10 cellular contexts compared by ENCODE assay signal in the genomic region with DNA sequence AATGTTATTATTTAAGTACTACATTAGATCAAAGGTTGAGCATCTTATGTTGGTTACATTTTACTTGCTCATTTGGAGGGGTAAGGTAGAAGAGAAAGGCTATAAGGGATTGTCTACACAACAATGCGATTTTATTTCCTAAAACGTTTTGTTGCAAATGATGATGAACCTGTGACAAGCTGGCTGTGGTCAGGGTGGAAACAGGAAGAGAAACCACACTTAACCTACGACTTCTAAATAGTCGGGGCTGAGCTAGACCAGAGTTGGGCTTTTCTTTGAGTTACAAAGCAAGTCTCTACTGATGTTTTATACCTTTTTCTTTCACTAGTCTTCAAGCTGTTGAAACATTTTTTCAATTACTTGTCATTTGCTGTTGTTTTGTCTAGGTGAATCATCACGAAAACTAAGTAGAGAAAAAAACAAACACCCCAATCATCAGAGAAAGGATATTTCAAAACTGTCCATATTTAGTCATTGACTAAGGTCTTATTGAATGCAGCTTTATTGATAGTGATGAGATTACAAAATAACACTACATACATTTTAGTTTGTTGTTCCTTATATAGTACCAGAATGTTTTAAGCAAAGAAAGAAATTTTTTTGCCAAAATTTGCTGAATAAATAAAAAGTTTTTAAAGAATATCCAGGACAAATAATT. TPM values are rescaled to one million over a fixed set of nuclear protein-coding genes. Genes with fewer than 3 reads are reported as not detected.
DNase-seq lines count a peak whose midpoint lies in the region; ATAC-seq and TF ChIP-seq lines count a peak whose summit lies in the region.
"Had no signal": no experiment of that assay in that cellular context is flagged by ENCODE, and none has a peak within 500 bp of the region (broad histone marks: within the 10 kb centered on the region; RNA-seq: fewer than 3 reads in every experiment).

No MANE protein-coding gene starts in this region.

- H3K4me1 Mint-ChIP-seq in activated CD4-positive, alpha-beta T cell treated with anti-CD3 and anti-CD28 coated beads for 36 hours: peaks cover 31% of the 10 kb centered on the region
- H3K4me1 Mint-ChIP-seq in T-helper 1 cell treated with Interleukin-12 subunit alpha and Interleukin-12 subunit beta and Interleukin-4 antibody, amounts not matched to agents 30 μg/mL and 1 μg/mL, for 36 hours (ENCODE audit: low read depth): peaks cover 32% of the 10 kb centered on the region
- peaks cover 24 to 25% (median 24%) of the 10 kb centered on the region in 3 donors for H3K4me1 Mint-ChIP-seq in naive B cell

- H3K4me3 ChIP-seq in suprapubic skin: no peak overlapping the region
- H3K4me3 ChIP-seq: A549, lung had no signal

- POLR2A ChIA-PET in activated CD4-positive, alpha-beta T cell treated with anti-CD3 and anti-CD28 coated beads for 36 hours (lab: Charles Lee): no interaction called here

- DNase-seq in activated CD4-positive, alpha-beta T cell treated with anti-CD3 and anti-CD28 coated beads for 36 hours: peak; percentile 62
- no peak for DNase-seq in activated CD4-positive, alpha-beta T cell treated with anti-CD3 and anti-CD28 coated beads for 1 hour
- DNase-seq in naive B cell: peak; percentile 64
- DNase-seq in suprapubic skin (ENCODE audit: low spot score in 2 of 2): no peak
- no peak for DNase-seq in ACHN
- no peak for DNase-seq in sciatic nerve (ENCODE audit: low spot score)

- H3K27ac ChIP-seq in suprapubic skin: no peak overlapping the region
- H3K27ac ChIP-seq: A549 had no signal

- H3K27me3 Mint-ChIP-seq in activated CD4-positive, alpha-beta T cell treated with anti-CD3 and anti-CD28 coated beads for 36 hours: no peaks in the 10 kb centered on the region
- H3K27me3 Mint-ChIP-seq in T-helper 1 cell treated with Interleukin-12 subunit alpha and Interleukin-12 subunit beta and Interleukin-4 antibody, amounts not matched to agents 30 μg/mL and 1 μg/mL, for 36 hours (ENCODE audit: low read depth): peaks cover 6% of the 10 kb centered on the region
- H3K27me3 Mint-ChIP-seq in naive B cell: peaks cover 0 to 10% (median 3%) of the 10 kb centered on the region in 3 donors

- H3K9me3 Mint-ChIP-seq in activated CD4-positive, alpha-beta T cell treated with anti-CD3 and anti-CD28 coated beads for 36 hours (ENCODE audit: low read depth): no peaks in the 10 kb centered on the region
- no peaks in the 10 kb centered on the region for H3K9me3 Mint-ChIP-seq in T-helper 1 cell treated with Interleukin-12 subunit alpha and Interleukin-12 subunit beta and Interleukin-4 antibody, amounts not matched to agents 30 μg/mL and 1 μg/mL, for 36 hours
- H3K9me3 Mint-ChIP-seq in naive B cell: no peaks in the 10 kb centered on the region

- no peaks in the 10 kb centered on the region for H3K27me3 ChIP-seq in suprapubic skin

- peaks cover 16% of the 10 kb centered on the region for H3K4me1 ChIP-seq in suprapubic skin

- ATAC-seq in activated CD4-positive, alpha-beta T cell treated with anti-CD3 and anti-CD28 coated beads for 36 hours: peak; percentile 30
- ATAC-seq in HG03108 (IDR thresholded peaks at IDR 0.05; ENCODE audit: unreplicated experiment): peak; percentile 55
- ATAC-seq in naive B cell (ENCODE audit: low read depth in 2 of 2): peak; percentile 58
- no peak for ATAC-seq in sciatic nerve
- ATAC-seq: A549 had no signal

- no peak for TF ChIP-seq POLR2A in suprapubic skin (IDR thresholded peaks at IDR 0.05)

- H3K9me3 ChIP-seq in suprapubic skin: no peaks in the 10 kb centered on the region
- H3K9me3 ChIP-seq: A549 had no signal

- CTCF ChIA-PET in activated CD4-positive, alpha-beta T cell treated with anti-CD3 and anti-CD28 coated beads for 36 hours (lab: Charles Lee): interaction anchor here (0.9 to 1.7 kb wide), 7 partner anchors 13 to 475 kb away, joined by 3 to 11 read pairs (median 4); no protein-coding TSS in a partner anchor

- TF ChIP-seq CTCF in suprapubic skin (IDR thresholded peaks at IDR 0.05): no peak

- no peak for TF ChIP-seq EP300 in suprapubic skin (IDR thresholded peaks at IDR 0.05)

- WGBS in suprapubic skin: 74% methylated on average over 5 of the region's 5 CpGs

- H3K36me3 ChIP-seq in suprapubic skin: no peaks in the 10 kb centered on the region

- intact Hi-C loops in activated CD4-positive, alpha-beta T cell treated with anti-CD3 and anti-CD28 coated beads for 36 hours (cut with DNase I, micrococcal nuclease): loop anchor here (1.0 to 5.0 kb wide), 2 partner anchors 55 to 154 kb away; no protein-coding TSS in a partner anchor
- intact Hi-C loops in sciatic nerve (cut with DNase I): no loop called here

- in situ Hi-C loops in ACHN (cut with HindIII; ENCODE audit: low pct_ligation_motif_present, low pct_unique_long_range_greater_than_20kb, low sequenced_read_pairs): no loop called here

- H3K36me3 Mint-ChIP-seq in activated CD4-positive, alpha-beta T cell treated with anti-CD3 and anti-CD28 coated beads for 36 hours (ENCODE audit: low read depth): no peaks in the 10 kb centered on the region
- peaks cover 2% of the 10 kb centered on the region for H3K36me3 Mint-ChIP-seq in T-helper 1 cell treated with Interleukin-12 subunit alpha and Interleukin-12 subunit beta and Interleukin-4 antibody, amounts not matched to agents 30 μg/mL and 1 μg/mL, for 36 hours (ENCODE audit: low read depth)
- H3K36me3 Mint-ChIP-seq in naive B cell: no peaks in the 10 kb centered on the region

- H3K27ac Mint-ChIP-seq in activated CD4-positive, alpha-beta T cell treated with anti-CD3 and anti-CD28 coated beads for 36 hours: peak overlapping the region; percentile 55
- H3K27ac Mint-ChIP-seq in T-helper 1 cell treated with Interleukin-12 subunit alpha and Interleukin-12 subunit beta and Interleukin-4 antibody, amounts not matched to agents 30 μg/mL and 1 μg/mL, for 36 hours: peak overlapping the region; percentile 78
- H3K27ac Mint-ChIP-seq in naive B cell: peak overlapping the region in 4 of 6 donors; percentile 37 to 78 (median 58)

- H3K4me3 Mint-ChIP-seq in activated CD4-positive, alpha-beta T cell treated with anti-CD3 and anti-CD28 coated beads for 36 hours: peak overlapping the region; percentile 45
- peak overlapping the region; percentile 5 for H3K4me3 Mint-ChIP-seq in T-helper 1 cell treated with Interleukin-12 subunit alpha and Interleukin-12 subunit beta and Interleukin-4 antibody, amounts not matched to agents 30 μg/mL and 1 μg/mL, for 36 hours
- H3K4me3 Mint-ChIP-seq in naive B cell: peak overlapping the region in 4 of 8 donors; percentile 9 to 65 (median 18)

RNA-seq across cellular contexts. Expression of a gene that starts 18.0 kb away (rescaled TPM):
- total RNA-seq in activated CD4-positive, alpha-beta T cell treated with anti-CD3 and anti-CD28 coated beads for 36 hours: under 1 TPM; 0.18 to 0.23 TPM
- polyA plus RNA-seq in naive B cell (ENCODE audit: low read depth in 6 of 6): not detected
- total RNA-seq in suprapubic skin (1 to 10 TPM in 2 of 4 donors, under 1 TPM in 2; 0.79 to 5.4 (median 0.95) TPM), sciatic nerve (1.2 TPM)

Comparison
In these comparisons a context has a peak if more than half of its experiments do, and no peak if none do; other contexts are left out.
1. DNase-seq: peak in activated CD4-positive, alpha-beta T cell treated with anti-CD3 and anti-CD28 coated beads for 36 hours (single experiment) and naive B cell (single experiment); none in activated CD4-positive, alpha-beta T cell treated with anti-CD3 and anti-CD28 coated beads for 1 hour (single experiment), suprapubic skin (0 of 2), ACHN (single experiment) and sciatic nerve (single experiment).
2. Peak in every context shown above with its lines, with median percentiles within 50 percentile points of each other: H3K27ac Mint-ChIP-seq.